Comparison of ENCODE assay signal across 9 cellular contexts in genomic region chr14:67941456-67942018, GRCh38.
A peak's percentile ranks its signal among the peaks of the same experiment; 100 is the strongest.
DNase-seq lines count a peak whose midpoint lies in the region; ATAC-seq and TF ChIP-seq lines count a peak whose summit lies in the region.
"Had no signal": no experiment of that assay in that cellular context is flagged by ENCODE, and none has a peak within 500 bp of the region (broad histone marks: within the 10 kb centered on the region; RNA-seq: fewer than 3 reads in every experiment).

No MANE protein-coding gene starts in this region.

- H3K4me1 Mint-ChIP-seq in activated CD4-positive, alpha-beta memory T cell treated with anti-CD3 and anti-CD28 coated beads for 36 hours (ENCODE audit: low read depth): no peaks in the 10 kb centered on the region
- no peaks in the 10 kb centered on the region for H3K4me1 Mint-ChIP-seq in activated T-helper 1 cell treated with anti-CD3 and anti-CD28 coated beads, Interleukin-12 subunit alpha, Interleukin-12 subunit beta, Interleukin-2, Interleukin-4 antibody, amounts not matched to agents 30 ng/mL and 10 ng/mL and 1 ng/mL, durations not matched to agents 14 hours and 24 hours and 36 hours (ENCODE audit: low read depth)

- peak overlapping the region; percentile 79 for H3K27ac ChIP-seq in 22Rv1

- H3K4me3 ChIP-seq in fibroblast of mammary gland (ENCODE audit: control insufficient read depth, low read depth, low read length): no peak overlapping the region

- H3K9me3 Mint-ChIP-seq in activated CD4-positive, alpha-beta memory T cell treated with anti-CD3 and anti-CD28 coated beads for 36 hours: no peaks in the 10 kb centered on the region
- H3K9me3 Mint-ChIP-seq in activated T-helper 1 cell treated with anti-CD3 and anti-CD28 coated beads, Interleukin-12 subunit alpha, Interleukin-12 subunit beta, Interleukin-2, Interleukin-4 antibody, amounts not matched to agents 30 ng/mL and 10 ng/mL and 1 ng/mL, durations not matched to agents 14 hours and 24 hours and 36 hours: no peaks in the 10 kb centered on the region

- intact Hi-C loops in activated CD4-positive, alpha-beta memory T cell treated with anti-CD3 and anti-CD28 coated beads for 36 hours (cut with micrococcal nuclease): loop anchor here (1.0 to 5.0 kb wide), 2 partner anchors 306 to 903 kb away; no protein-coding TSS in a partner anchor
- intact Hi-C loops in activated T-helper 1 cell treated with anti-CD3 and anti-CD28 coated beads, Interleukin-12 subunit alpha, Interleukin-12 subunit beta, Interleukin-2, Interleukin-4 antibody, amounts not matched to agents 30 ng/mL and 10 ng/mL and 1 ng/mL, durations not matched to agents 14 hours and 24 hours and 36 hours (cut with micrococcal nuclease): loop anchor here (5.0 to 10.0 kb wide), 3 partner anchors 291 to 463 kb away; no protein-coding TSS in a partner anchor

- no peak overlapping the region for H3K27ac Mint-ChIP-seq in activated CD4-positive, alpha-beta memory T cell treated with anti-CD3 and anti-CD28 coated beads for 36 hours
- H3K27ac Mint-ChIP-seq in activated T-helper 1 cell treated with anti-CD3 and anti-CD28 coated beads, Interleukin-12 subunit alpha, Interleukin-12 subunit beta, Interleukin-2, Interleukin-4 antibody, amounts not matched to agents 30 ng/mL and 10 ng/mL and 1 ng/mL, durations not matched to agents 14 hours and 24 hours and 36 hours: no peak overlapping the region

- peak; percentile 64 for DNase-seq in RPMI7951 (ENCODE audit: low read depth)
- DNase-seq in fibroblast of mammary gland (ENCODE audit: low read depth): peak; percentile 61
- peak; percentile 61 for DNase-seq in myocyte (ENCODE audit: low read depth)
- DNase-seq in activated naive CD4-positive, alpha-beta T cell (lab: John Stamatoyannopoulos, UW): no peak
- no peak for DNase-seq in activated CD4-positive, alpha-beta memory T cell treated with anti-CD3 and anti-CD28 coated beads for 36 hours
- DNase-seq in activated T-helper 1 cell treated with anti-CD3 and anti-CD28 coated beads, Interleukin-12 subunit alpha, Interleukin-12 subunit beta, Interleukin-2, Interleukin-4 antibody, amounts not matched to agents 30 ng/mL and 10 ng/mL and 1 ng/mL, durations not matched to agents 14 hours and 24 hours and 36 hours (ENCODE audit: low spot score): no peak
- DNase-seq: amniotic stem cell had no signal

- POLR2A ChIA-PET in activated CD4-positive, alpha-beta memory T cell treated with anti-CD3 and anti-CD28 coated beads for 36 hours (lab: Charles Lee): no interaction called here

- no peaks in the 10 kb centered on the region for H3K27me3 Mint-ChIP-seq in activated CD4-positive, alpha-beta memory T cell treated with anti-CD3 and anti-CD28 coated beads for 36 hours
- no peaks in the 10 kb centered on the region for H3K27me3 Mint-ChIP-seq in activated T-helper 1 cell treated with anti-CD3 and anti-CD28 coated beads, Interleukin-12 subunit alpha, Interleukin-12 subunit beta, Interleukin-2, Interleukin-4 antibody, amounts not matched to agents 30 ng/mL and 10 ng/mL and 1 ng/mL, durations not matched to agents 14 hours and 24 hours and 36 hours (ENCODE audit: insufficient read depth)

- H3K4me3 Mint-ChIP-seq in activated CD4-positive, alpha-beta memory T cell treated with anti-CD3 and anti-CD28 coated beads for 36 hours: no peak overlapping the region
- no peak overlapping the region for H3K4me3 Mint-ChIP-seq in activated T-helper 1 cell treated with anti-CD3 and anti-CD28 coated beads, Interleukin-12 subunit alpha, Interleukin-12 subunit beta, Interleukin-2, Interleukin-4 antibody, amounts not matched to agents 30 ng/mL and 10 ng/mL and 1 ng/mL, durations not matched to agents 14 hours and 24 hours and 36 hours

- TF ChIP-seq CTCF in 22Rv1 (IDR thresholded peaks at IDR 0.05) (no peak), fibroblast of mammary gland (conservative IDR thresholded peaks at IDR 0.05; ENCODE audit: control insufficient read depth, insufficient read depth, low read depth, low read length) (no peak)

- ATAC-seq in GM18861 (IDR thresholded peaks at IDR 0.05; ENCODE audit: unreplicated experiment): no peak

- H3K36me3 Mint-ChIP-seq in activated CD4-positive, alpha-beta memory T cell treated with anti-CD3 and anti-CD28 coated beads for 36 hours: no peaks in the 10 kb centered on the region
- no peaks in the 10 kb centered on the region for H3K36me3 Mint-ChIP-seq in activated T-helper 1 cell treated with anti-CD3 and anti-CD28 coated beads, Interleukin-12 subunit alpha, Interleukin-12 subunit beta, Interleukin-2, Interleukin-4 antibody, amounts not matched to agents 30 ng/mL and 10 ng/mL and 1 ng/mL, durations not matched to agents 14 hours and 24 hours and 36 hours (ENCODE audit: low read depth)

- CTCF ChIA-PET in activated CD4-positive, alpha-beta memory T cell treated with anti-CD3 and anti-CD28 coated beads for 36 hours (lab: Charles Lee): interaction anchor here (0.7 to 1.5 kb wide), 3 partner anchors 30 to 903 kb away, joined by 3 to 9 read pairs (median 3); no protein-coding TSS in a partner anchor

Comparison
In these comparisons a context has a peak if more than half of its experiments do, and no peak if none do; other contexts are left out.
1. DNase-seq: peak in RPMI7951 (single experiment), fibroblast of mammary gland (single experiment) and myocyte (single experiment); none in activated naive CD4-positive, alpha-beta T cell (0 of 4), activated CD4-positive, alpha-beta memory T cell treated with anti-CD3 and anti-CD28 coated beads for 36 hours (single experiment) and activated T-helper 1 cell treated with anti-CD3 and anti-CD28 coated beads, Interleukin-12 subunit alpha, Interleukin-12 subunit beta, Interleukin-2, Interleukin-4 antibody, amounts not matched to agents 30 ng/mL and 10 ng/mL and 1 ng/mL, durations not matched to agents 14 hours and 24 hours and 36 hours (single experiment).